In genomic region chr14:58821421-58821820, GRCh38 we compare ENCODE assay signal across 22 cellular contexts.
"Had no signal": no experiment of that assay in that cellular context is flagged by ENCODE, and none has a peak within 500 bp of the region (broad histone marks: within the 10 kb centered on the region; RNA-seq: fewer than 3 reads in every experiment).

No MANE protein-coding gene starts in this region.

- DNase-seq: activated CD4-positive, alpha-beta T cell treated with anti-CD3 and anti-CD28 coated beads for 36 hours; activated CD4-positive, alpha-beta T cell treated with anti-CD3 and anti-CD28 coated beads, Interleukin-2, amount 50 U/mL, for 4 hours; activated CD8-positive, alpha-beta memory T cell treated with anti-CD3 and anti-CD28 coated beads for 24 hours; activated CD8-positive, alpha-beta memory T cell treated with anti-CD3 and anti-CD28 coated beads, Interleukin-2, amount 50 U/mL, for 4 hours; activated naive CD4-positive, alpha-beta T cell; activated T-cell treated with anti-CD3 and anti-CD28 coated beads, Interleukin-2, amount 50 U/mL, for 24 hours; cerebellar nuclear complex; nephron progenitor cell; right lobe of liver; stimulated activated CD4-positive, alpha-beta T cell treated with anti-CD3 and anti-CD28 coated beads, Interleukin-2, amount 100 ng/mL, for 24 hours; stomach; T-cell; uterus had no signal

- H3K27ac ChIP-seq: coronary artery, parathyroid adenoma, right lobe of liver, skin epidermis, stomach, suprapubic skin, tibial nerve, uterus had no signal

- FAIRE-seq: astrocyte, TTC549 had no signal

- ATAC-seq: activated CD4-positive, alpha-beta T cell treated with anti-CD3 and anti-CD28 coated beads for 36 hours; activated T-helper 17 cell treated with anti-CD3 and anti-CD28 coated beads, Interleukin-2, amount 50 U/mL, for 72 hours; right lobe of liver; stimulated activated memory B cell treated with anti-CD40 and anti-IgM and Interleukin-4, amounts not matched to agents 10 μg/mL and 1 μg/mL and 100 μg/mL, for 72 hours; T-cell had no signal
